Comparison of ENCODE assay signal across 8 cellular contexts in the genomic region with DNA sequence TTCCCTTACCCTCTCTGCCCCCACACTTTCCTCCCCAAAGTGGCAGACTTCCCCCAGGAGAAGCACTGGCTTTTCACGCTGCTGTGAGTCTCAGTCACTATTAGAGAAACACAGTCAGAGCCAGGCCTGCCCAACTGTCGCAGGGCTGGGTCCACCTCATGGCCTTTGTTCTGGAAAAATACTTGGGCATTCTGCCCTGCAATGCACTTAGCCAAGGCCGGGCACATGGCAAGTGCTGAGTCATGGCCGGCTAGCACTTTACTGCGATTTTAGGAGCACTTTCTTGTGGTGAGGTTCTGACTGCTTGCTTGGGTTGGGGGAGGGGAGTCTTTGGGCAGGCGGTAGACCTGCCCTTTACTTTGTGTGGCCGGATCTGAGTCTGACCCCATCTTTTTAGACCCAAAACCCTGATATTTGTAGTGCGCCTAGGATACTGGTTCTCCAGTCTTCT. TPM values are rescaled to one million over a fixed set of nuclear protein-coding genes. Genes with fewer than 3 reads are reported as not detected.
DNase-seq lines count a peak whose midpoint lies in the region; ATAC-seq and TF ChIP-seq lines count a peak whose summit lies in the region.

No MANE protein-coding gene starts in this region.

- peak overlapping the region in 1 of 2 donors; percentile 40 for H3K4me3 ChIP-seq in duodenal mucosa (ENCODE audit: low read depth in 1 of 2, low read length in 2 of 2)
- H3K4me3 ChIP-seq in transverse colon: no peak overlapping the region

- H3K9ac ChIP-seq in duodenal mucosa (ENCODE audit: low read depth in 1 of 2, low read length in 2 of 2): peak overlapping the region; percentile 40 to 73

- TF ChIP-seq CTCF in transverse colon (IDR thresholded peaks at IDR 0.05): no peak

- DNase-seq in EH (ENCODE audit: low read depth) (peak; percentile 94), NCI-H446 treated with DMSO at 0.1 percent for 48 hours (lab: John Stamatoyannopoulos, UW) (peak; percentile 87), lung microvascular endothelial cell (ENCODE audit: low read depth in 2 of 2) (peak; percentile 79 to 91), transverse colon (peak; percentile 88)
- no peak for DNase-seq in activated CD8-positive, alpha-beta memory T cell treated with anti-CD3 and anti-CD28 coated beads, Interleukin-2, amount 50 U/mL, for 4 hours

- no peak for ATAC-seq in GM21515 (IDR thresholded peaks at IDR 0.05; ENCODE audit: unreplicated experiment)
- ATAC-seq in GM21381 (IDR thresholded peaks at IDR 0.05; ENCODE audit: unreplicated experiment): no peak

- H3K9me3 ChIP-seq in duodenal mucosa (ENCODE audit: control insufficient read depth in 1 of 2, low read length in 2 of 2): no peaks in the 10 kb centered on the region
- no peaks in the 10 kb centered on the region for H3K9me3 ChIP-seq in transverse colon

- peak; percentile 36 for TF ChIP-seq EP300 in transverse colon (IDR thresholded peaks at IDR 0.05; ENCODE audit: low read depth)

- intact Hi-C loops in transverse colon (cut with DNase I; ENCODE audit: low total_unique reads): no loop called here

- H3K36me3 ChIP-seq in duodenal mucosa (ENCODE audit: control insufficient read depth in 1 of 2, insufficient read depth in 2 of 2, low read length in 2 of 2): peaks cover 0 to 1% of the 10 kb centered on the region in 2 donors
- H3K36me3 ChIP-seq in transverse colon: no peaks in the 10 kb centered on the region

- H3K27me3 ChIP-seq in duodenal mucosa (ENCODE audit: control insufficient read depth in 1 of 2, insufficient read depth in 2 of 2, low read length in 2 of 2) (no peaks in the 10 kb centered on the region), transverse colon (no peaks in the 10 kb centered on the region)

- in situ Hi-C loops in transverse colon (cut with MboI; ENCODE audit: low pct_ligation_motif_present in 1 of 4, low pct_unique_long_range_greater_than_20kb in 1 of 4, low sequenced_read_pairs in 3 of 4): no loop called here

- 36 to 100% methylated on average over 1 to 8 of the region's 8 CpGs for WGBS in transverse colon (ENCODE audit: low coverage in 1 of 2), 2 donors

- H3K27ac ChIP-seq in duodenal mucosa (ENCODE audit: low read depth, low read length): peak overlapping the region; percentile 82
- H3K27ac ChIP-seq in transverse colon: peak overlapping the region; percentile 88 to 98 (median 94)

- no peak for TF ChIP-seq POLR2A in transverse colon (IDR thresholded peaks at IDR 0.05)

- H3K4me1 ChIP-seq in duodenal mucosa (ENCODE audit: control insufficient read depth in 1 of 2, insufficient read depth in 2 of 2, low read length in 2 of 2) (peaks cover 46 to 50% of the 10 kb centered on the region in 2 donors), transverse colon (peaks cover 52 to 66% (median 59%) of the 10 kb centered on the region in 4 donors)

RNA-seq across cellular contexts. Expression of a gene that starts 7.7 kb away (rescaled TPM):
- total RNA-seq in lung microvascular endothelial cell (27.2 and 50.4 TPM in 2 replicates), transverse colon (100 to 1,000 TPM in 1 of 4 donors, 10 to 100 TPM in 3; 56.9 to 114 (median 90.6) TPM)

RNA-seq across cellular contexts. Expression of a gene that starts 40.0 kb away (rescaled TPM):
- total RNA-seq in lung microvascular endothelial cell (136 and 170 TPM in 2 replicates), transverse colon (100 to 1,000 TPM in 2 of 4 donors, 10 to 100 TPM in 2; 42.3 to 208 (median 117) TPM)
